In genomic region chr3:24923565-24923964, GRCh38 we compare ENCODE assay signal across 15 cellular contexts.
DNase-seq lines count a peak whose midpoint lies in the region; TF ChIP-seq lines count a peak whose summit lies in the region.
"Had no signal": no experiment of that assay in that cellular context is flagged by ENCODE, and none has a peak within 500 bp of the region (broad histone marks: within the 10 kb centered on the region; RNA-seq: fewer than 3 reads in every experiment).

No MANE protein-coding gene starts in this region.

- DNase-seq in DMS53 (lab: John Stamatoyannopoulos, UW), result peak; percentile 28
- DNase-seq in NCI-H82 treated with DMSO at 0.1 percent for 48 hours (lab: John Stamatoyannopoulos, UW; ENCODE audit: unreplicated experiment), result peak; percentile 53
- DNase-seq in left kidney (ENCODE audit: low read depth, low spot score), result peak; percentile 58
- peak; percentile 34 for DNase-seq in retinal pigment epithelial cell (ENCODE audit: low read depth)
- DNase-seq in foreskin fibroblast, result no peak
- no peak for DNase-seq in NCI-H526 treated with DMSO at 0.1 percent for 48 hours (lab: John Stamatoyannopoulos, UW)
- no peak for DNase-seq in NCI-H1105 treated with DMSO at 0.1 percent for 48 hours (lab: John Stamatoyannopoulos, UW)
- DNase-seq: BE2C; Caco-2; CD4-positive, alpha-beta T cell; DMS153; KBM-7; NCI-H187; NCI-H2107; NCI-H345 had no signal

- H3K4me3 ChIP-seq in retinal pigment epithelial cell (ENCODE audit: low read length), result no peak overlapping the region
- no peak overlapping the region for H3K4me3 ChIP-seq in foreskin fibroblast (ENCODE audit: low read depth in 1 of 2, low read length in 2 of 2)

- TF ChIP-seq CTCF in retinal pigment epithelial cell (conservative IDR thresholded peaks at IDR 0.05; ENCODE audit: low read depth, low read length), result no peak
- TF ChIP-seq CTCF in foreskin fibroblast (IDR thresholded peaks at IDR 0.05; ENCODE audit: low read depth, low read length), result no peak

Comparison
In these comparisons a context has a peak if more than half of its experiments do, and no peak if none do; other contexts are left out.
1. DNase-seq: peak in DMS53 (single experiment), NCI-H82 treated with DMSO at 0.1 percent for 48 hours (single experiment), left kidney (single experiment) and retinal pigment epithelial cell (single experiment); none in foreskin fibroblast (0 of 2), NCI-H526 treated with DMSO at 0.1 percent for 48 hours (single experiment) and NCI-H1105 treated with DMSO at 0.1 percent for 48 hours (single experiment).